Comparison of ENCODE assay signal across 8 cellular contexts in the genomic region with DNA sequence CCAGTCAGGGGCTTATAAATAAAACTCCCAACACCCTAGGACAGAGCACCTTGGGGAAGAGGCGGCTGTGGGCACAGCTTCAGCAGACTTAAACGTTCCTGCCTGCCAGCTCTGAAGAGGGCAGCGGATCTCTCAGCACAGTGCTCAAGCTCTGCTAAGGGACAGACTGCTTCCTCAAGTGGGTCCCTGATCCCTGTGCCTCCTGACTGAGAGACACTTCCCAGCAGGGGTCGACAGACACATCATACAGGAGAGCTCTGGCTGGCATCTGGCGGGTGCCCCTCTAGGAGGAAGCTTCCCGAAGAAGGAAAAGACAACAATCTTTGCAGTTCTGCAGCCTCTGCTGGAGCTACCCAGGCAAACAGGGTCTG.
DNase-seq lines count a peak whose midpoint lies in the region; ATAC-seq, FAIRE-seq and TF ChIP-seq lines count a peak whose summit lies in the region.
"Not testable (repeated sequence)": the region's sequence is repeated elsewhere in the genome, so short reads cannot be mapped to it uniquely, and the experiment has no call there.

No MANE protein-coding gene starts in this region.

- H3K4me1 ChIP-seq in A549: peaks cover 34% of the 10 kb centered on the region
- peaks cover 12% of the 10 kb centered on the region for H3K4me1 ChIP-seq in GM23338 (ENCODE audit: insufficient read depth)

- CTCF ChIA-PET in A549 (lab: Yijun Ruan, JAX): interaction anchor here (1.0 kb wide), 1 partner anchor 16 kb away, joined by 3 read pairs; no protein-coding TSS in a partner anchor

- H3K4me3 ChIP-seq in A549: peak overlapping the region; percentile 25; the same call in 1 of the 3 replicates
- H3K4me3 ChIP-seq in GM23338: peak overlapping the region; percentile 27; the same call in 1 of the 2 replicates
- peak overlapping the region; percentile 34 for H3K4me3 ChIP-seq in coronary artery

- H3K27me3 ChIP-seq in GM23338 (ENCODE audit: insufficient read depth): not testable (repeated sequence)

- peak overlapping the region; percentile 55; the same call in 2 of the 3 replicates for H3K4me3 Mint-ChIP-seq in GM23338
- H3K4me3 Mint-ChIP-seq in activated T-cell treated with anti-CD3 and anti-CD28 coated beads, Interleukin-2, amount 50 U/mL, for 72 hours; mesothelial cell of epicardium; osteocyte (ENCODE audit: unreplicated experiment): not testable (repeated sequence)

- H3K9me3 Mint-ChIP-seq in GM23338; activated T-cell treated with anti-CD3 and anti-CD28 coated beads, Interleukin-2, amount 50 U/mL, for 72 hours: not testable (repeated sequence)
- H3K9me3 Mint-ChIP-seq in mesothelial cell of epicardium (peaks cover 47% of the 10 kb centered on the region), osteocyte (ENCODE audit: unreplicated experiment) (peaks cover 25% of the 10 kb centered on the region)

- not testable (repeated sequence) for FAIRE-seq in A549 (lab: Jason Lieb, UNC)

- H3K9me3 ChIP-seq in A549: not testable (repeated sequence)

- POLR2A ChIA-PET in A549 (lab: Yijun Ruan, JAX): not testable (repeated sequence)

- not testable (repeated sequence) for H3F3A ChIP-seq in GM23338 (replicated peaks; ENCODE audit: low read depth)

- 8% methylated on average over 5 of the region's 6 CpGs for WGBS in A549 (ENCODE audit: missing lambda C conversion rate)

- TF ChIP-seq RAD21 in A549 (conservative IDR thresholded peaks at IDR 0.05 in 1 of 2, IDR thresholded peaks at IDR 0.05 in 1 of 2): not testable (repeated sequence)

- DNase-seq in A549 (ENCODE audit: low read depth in 1 of 2, low spot score in 1 of 2); activated T-cell treated with anti-CD3 and anti-CD28 coated beads, Interleukin-2, amount 50 U/mL, for 72 hours; coronary artery (ENCODE audit: low spot score); mesothelial cell of epicardium (ENCODE audit: low spot score in 2 of 2, unreplicated experiment in 2 of 2); osteocyte (ENCODE audit: extremely low spot score, unreplicated experiment): not testable (repeated sequence)
- peak; percentile 8 for DNase-seq in GM23338 (ENCODE audit: low spot score)
- peak; percentile 39 for DNase-seq in NCI-H2227 (lab: John Stamatoyannopoulos, UW; ENCODE audit: unreplicated experiment)
- DNase-seq in islet precursor cell: peak; percentile 63

- H4K20me1 ChIP-seq in GM23338 (replicated peaks; ENCODE audit: insufficient read depth): not testable (repeated sequence)

- H3K36me3 ChIP-seq in GM23338 (ENCODE audit: insufficient read depth): not testable (repeated sequence)

- peaks cover 34% of the 10 kb centered on the region for H3K79me2 ChIP-seq in GM23338 (replicated peaks; ENCODE audit: insufficient read depth)

- peak overlapping the region; percentile 82 for H3K27ac Mint-ChIP-seq in GM23338
- H3K27ac Mint-ChIP-seq in activated T-cell treated with anti-CD3 and anti-CD28 coated beads, Interleukin-2, amount 50 U/mL, for 72 hours: peak overlapping the region; percentile 45
- H3K27ac Mint-ChIP-seq in mesothelial cell of epicardium: peak overlapping the region; percentile 82
- peak overlapping the region; percentile 35 for H3K27ac Mint-ChIP-seq in osteocyte (ENCODE audit: unreplicated experiment)

- not testable (repeated sequence) for ATAC-seq in A549; GM23338; activated T-cell treated with anti-CD3 and anti-CD28 coated beads, Interleukin-2, amount 50 U/mL, for 72 hours (replicated peaks in 1 of 2)

- H3K27me3 Mint-ChIP-seq in GM23338 (ENCODE audit: insufficient read depth, low read depth, poor library complexity); activated T-cell treated with anti-CD3 and anti-CD28 coated beads, Interleukin-2, amount 50 U/mL, for 72 hours (ENCODE audit: low read depth); mesothelial cell of epicardium (ENCODE audit: low read depth); osteocyte (ENCODE audit: unreplicated experiment): not testable (repeated sequence)

- not testable (repeated sequence) for H2AFZ ChIP-seq in GM23338

- H3K4me1 Mint-ChIP-seq in GM23338 (peaks cover 31% of the 10 kb centered on the region), osteocyte (ENCODE audit: unreplicated experiment) (peaks cover 15% of the 10 kb centered on the region)
- peaks cover 20% of the 10 kb centered on the region for H3K4me1 Mint-ChIP-seq in activated T-cell treated with anti-CD3 and anti-CD28 coated beads, Interleukin-2, amount 50 U/mL, for 72 hours (ENCODE audit: low read depth)
- not testable (repeated sequence) for H3K4me1 Mint-ChIP-seq in mesothelial cell of epicardium

- H3K36me3 Mint-ChIP-seq in GM23338 (ENCODE audit: low read depth); activated T-cell treated with anti-CD3 and anti-CD28 coated beads, Interleukin-2, amount 50 U/mL, for 72 hours (ENCODE audit: insufficient read depth in 2 of 2); osteocyte (ENCODE audit: unreplicated experiment): not testable (repeated sequence)
- H3K36me3 Mint-ChIP-seq in mesothelial cell of epicardium: peaks cover 38% of the 10 kb centered on the region

- TF ChIP-seq CTCF in A549 (IDR thresholded peaks at IDR 0.05); coronary artery (IDR thresholded peaks at IDR 0.05); mesothelial cell of epicardium (IDR thresholded peaks at IDR 0.05; ENCODE audit: unreplicated experiment); osteocyte (IDR thresholded peaks at IDR 0.05): not testable (repeated sequence)
- 0 out of 4 replicates have a peak, but pooled peaks of 1 of the 2 experiments have one; percentile 3 for TF ChIP-seq CTCF in GM23338 (conservative IDR thresholded peaks at IDR 0.05; ENCODE audit: low read depth in 2 of 2)

- H3K4me2 ChIP-seq in A549 (peak overlapping the region; percentile 91), GM23338 (peak overlapping the region; percentile 72)

- not testable (repeated sequence) for H3K9me2 ChIP-seq in GM23338 (ENCODE audit: insufficient read depth)

- TF ChIP-seq EP300 in A549 (IDR thresholded peaks at IDR 0.05): not testable (repeated sequence)

- not testable (repeated sequence) for TF ChIP-seq POLR2A in A549 (IDR thresholded peaks at IDR 0.05; ENCODE audit: low read length)

- H3K27ac ChIP-seq in A549: peak overlapping the region; percentile 57 to 85; a peak in 5 of 6 replicates
- H3K27ac ChIP-seq in GM23338 (ENCODE audit: low read depth): peak overlapping the region; percentile 59
- H3K27ac ChIP-seq in coronary artery: not testable (repeated sequence)
